In the genomic region with DNA sequence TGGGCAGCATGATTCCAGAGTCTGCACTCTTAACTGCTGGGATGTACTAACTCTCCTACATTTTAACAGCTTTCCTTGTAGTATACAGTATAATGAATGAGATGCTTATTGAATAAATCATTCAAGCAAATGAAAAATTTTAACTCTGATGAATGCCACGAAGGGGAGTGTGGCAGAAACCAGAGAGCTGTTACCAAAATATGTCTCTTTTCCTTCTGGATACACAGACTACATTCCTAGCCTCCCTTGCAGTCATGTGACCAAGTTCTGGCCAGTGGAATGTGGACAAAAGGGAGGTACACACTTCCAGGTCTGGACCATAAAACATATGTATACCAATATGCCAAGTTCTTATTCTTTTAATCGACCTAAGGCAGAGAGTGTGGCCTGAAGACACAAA, we compare ENCODE assay signal across 24 cellular contexts. TPM values are rescaled to one million over a fixed set of nuclear protein-coding genes. Genes with fewer than 3 reads are reported as not detected.
DNase-seq lines count a peak whose midpoint lies in the region; ATAC-seq and TF ChIP-seq lines count a peak whose summit lies in the region.
"Had no signal": no experiment of that assay in that cellular context is flagged by ENCODE, and none has a peak within 500 bp of the region (broad histone marks: within the 10 kb centered on the region; RNA-seq: fewer than 3 reads in every experiment).

No MANE protein-coding gene starts in this region.

- H2AFZ ChIP-seq in fibroblast of lung (ENCODE audit: low read length): peak overlapping the region; percentile 45

- no peak overlapping the region for H3K4me3 ChIP-seq in fibroblast of lung (replicated peaks in 1 of 4; ENCODE audit: control extremely low read depth in 1 of 4, insufficient read depth in 1 of 4, low read depth in 3 of 4, low read length in 4 of 4)
- H3K4me3 ChIP-seq in sigmoid colon: no peak overlapping the region
- H3K4me3 ChIP-seq: BLaER1 treated with 17β-estradiol and CSF1 and Interleukin-3, amounts not matched to agents 10 nM and 100 nM; esophagus squamous epithelium; lower lobe of right lung; spleen had no signal

- H3K4me1 ChIP-seq in fibroblast of lung (ENCODE audit: control insufficient read depth, extremely low read depth, insufficient read depth, low read length) (peaks cover 7% of the 10 kb centered on the region), sigmoid colon (peaks cover 0 to 43% (median 29%) of the 10 kb centered on the region in 4 donors)

- TF ChIP-seq CTCF in fibroblast of lung (conservative IDR thresholded peaks at IDR 0.05 in 1 of 2, IDR thresholded peaks at IDR 0.05 in 1 of 2; ENCODE audit: low read depth in 1 of 2, low read length in 2 of 2): no peak
- TF ChIP-seq CTCF in sigmoid colon (IDR thresholded peaks at IDR 0.05): no peak

- no peak for TF ChIP-seq POLR2A in sigmoid colon (IDR thresholded peaks at IDR 0.05)

- H3K36me3 ChIP-seq in fibroblast of lung (ENCODE audit: control insufficient read depth, insufficient read depth, low read length): no peaks in the 10 kb centered on the region
- H3K36me3 ChIP-seq in sigmoid colon: no peaks in the 10 kb centered on the region
- H3K36me3 ChIP-seq: BLaER1 treated with 17β-estradiol and CSF1 and Interleukin-3, amounts not matched to agents 10 nM and 100 nM; esophagus squamous epithelium; lower lobe of right lung; spleen had no signal

- 48 to 53% methylated on average over 2 of the region's 2 CpGs for WGBS in sigmoid colon, 2 donors

- no peak overlapping the region for H3K4me2 ChIP-seq in fibroblast of lung (ENCODE audit: extremely low read depth, insufficient read depth, low read length)
- H3K4me2 ChIP-seq: BLaER1 treated with 17β-estradiol and CSF1 and Interleukin-3, amounts not matched to agents 10 nM and 100 nM had no signal

- H4K20me1 ChIP-seq in fibroblast of lung (ENCODE audit: control insufficient read depth, extremely low read depth, insufficient read depth, low read length): no peaks in the 10 kb centered on the region

- no peak for ATAC-seq in HG03342 (IDR thresholded peaks at IDR 0.05; ENCODE audit: unreplicated experiment)
- no peak for ATAC-seq in GM21515 (IDR thresholded peaks at IDR 0.05; ENCODE audit: unreplicated experiment)
- ATAC-seq: lower lobe of right lung, WTC11 had no signal

- no peaks in the 10 kb centered on the region for H3K27me3 ChIP-seq in fibroblast of lung (ENCODE audit: control insufficient read depth, insufficient read depth, low read length)
- H3K27me3 ChIP-seq in sigmoid colon: no peaks in the 10 kb centered on the region
- H3K27me3 ChIP-seq: BLaER1 treated with 17β-estradiol and CSF1 and Interleukin-3, amounts not matched to agents 10 nM and 100 nM; esophagus squamous epithelium; spleen had no signal

- TF ChIP-seq EP300 in sigmoid colon (IDR thresholded peaks at IDR 0.05): no peak

- H3K27ac ChIP-seq in fibroblast of lung (ENCODE audit: insufficient read depth, low read length) (no peak overlapping the region), sigmoid colon (peak overlapping the region in 3 of 4 donors; percentile 4 to 94 (median 33))
- H3K27ac ChIP-seq: 22Rv1; BLaER1 treated with 17β-estradiol and CSF1 and Interleukin-3, amounts not matched to agents 10 nM and 100 nM; esophagus squamous epithelium; lower lobe of right lung had no signal

- no peak overlapping the region for H3K9ac ChIP-seq in fibroblast of lung (ENCODE audit: insufficient read depth, low read length)
- H3K9ac ChIP-seq: BLaER1 treated with 17β-estradiol and CSF1 and Interleukin-3, amounts not matched to agents 10 nM and 100 nM had no signal

- peaks cover 31% of the 10 kb centered on the region for H3K79me2 ChIP-seq in fibroblast of lung (ENCODE audit: control insufficient read depth, insufficient read depth, low read length)

- intact Hi-C loops in sigmoid colon (cut with DNase I): no loop called here

- H3K9me3 ChIP-seq in fibroblast of lung (ENCODE audit: control insufficient read depth, insufficient read depth, low read depth, low read length): no peaks in the 10 kb centered on the region
- H3K9me3 ChIP-seq in sigmoid colon: no peaks in the 10 kb centered on the region
- H3K9me3 ChIP-seq: esophagus squamous epithelium, lower lobe of right lung, spleen had no signal

- DNase-seq in DMS 273 (lab: John Stamatoyannopoulos, UW; ENCODE audit: unreplicated experiment) (peak; percentile 32), DMS 273 treated with DMSO at 0.1 percent for 48 hours (lab: John Stamatoyannopoulos, UW) (no peak), NCI-H226 (peak; percentile 37), fibroblast of lung (ENCODE audit: low read depth in 2 of 2) (peak in 1 of 2 donors; percentile 40), sigmoid colon (no peak), NCI-H1930 (lab: John Stamatoyannopoulos, UW) (no peak)
- DNase-seq: activated CD4-positive, alpha-beta T cell treated with anti-CD3 and anti-CD28 coated beads, Interleukin-2, amount 50 U/mL, for 48 hours; activated gamma-delta T cell treated with Interleukin-2 at 50 U/mL for 16 hours; activated T-cell treated with anti-CD3 and anti-CD28 coated beads for 4 hours; cerebellar nuclear complex; effector CD8-positive, alpha-beta T cell; esophagus squamous epithelium; head of caudate nucleus; Kasumi-1; lower lobe of right lung; NCI-H1105 treated with DMSO at 0.1 percent for 48 hours; NCI-H526; SHP77; spleen had no signal

RNA-seq across cellular contexts. Expression of gene EML4, which starts 1.7 kb away (rescaled TPM):
- total RNA-seq in fibroblast of lung: 30.8 and 49.5 TPM in 2 replicates
- 62.7 and 65.4 TPM in 2 replicates for polyA plus RNA-seq in fibroblast of lung
- polyA plus RNA-seq in fibroblast of lung (2012): 32.0 and 34.4 TPM in 2 replicates
- polyA minus RNA-seq in fibroblast of lung (ENCODE audit: low replicate concordance): 26.4 and 35.9 TPM in 2 replicates
- 10 to 100 TPM; 16.1 to 23.8 (median 20.6) TPM for total RNA-seq in sigmoid colon
- polyA plus RNA-seq in sigmoid colon: 10 to 100 TPM; 16.2 to 27.8 (median 17.6) TPM

Comparison
In these comparisons a context has a peak if more than half of its experiments do, and no peak if none do; other contexts are left out.
1. DNase-seq: peak in DMS 273 (single experiment) and NCI-H226 (single experiment); none in DMS 273 treated with DMSO at 0.1 percent for 48 hours (single experiment), sigmoid colon (single experiment) and NCI-H1930 (0 of 2).